ENCODE assay signal across 11 cellular contexts in the genomic region with DNA sequence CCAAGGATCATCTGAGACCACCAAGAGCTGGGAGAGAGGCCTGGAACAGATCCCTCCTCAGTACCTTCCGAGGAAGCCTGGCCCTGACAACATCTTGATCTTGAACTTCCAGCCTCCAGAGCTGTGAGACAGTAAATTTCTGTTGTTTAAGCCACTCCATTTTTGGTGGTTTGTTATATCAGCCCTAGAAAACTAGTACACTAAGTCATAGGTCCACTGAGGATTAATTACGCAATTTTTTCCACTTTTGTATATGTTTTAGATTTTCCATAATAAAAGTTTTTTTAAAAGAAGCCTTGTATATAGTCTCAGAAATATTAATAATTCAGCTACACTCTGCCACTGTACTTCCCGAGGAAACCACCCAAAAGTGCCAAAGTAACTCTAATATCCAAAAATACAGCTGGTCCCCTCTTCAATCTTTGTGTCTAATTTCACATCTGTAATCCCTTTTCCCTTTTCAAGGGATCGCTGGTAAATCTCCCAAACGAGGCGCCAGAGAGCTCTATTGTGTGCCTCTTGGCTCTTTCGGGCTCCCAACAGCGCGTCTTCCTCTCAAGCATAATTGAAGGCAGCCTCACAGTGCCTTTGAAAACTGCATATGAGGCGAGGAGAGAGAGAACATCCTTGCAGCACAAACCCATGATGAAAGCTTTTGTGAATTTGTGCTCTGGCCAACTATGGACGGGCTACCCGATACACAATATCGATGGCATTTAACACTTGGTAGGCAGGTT. TPM values are rescaled to one million over a fixed set of nuclear protein-coding genes. Genes with fewer than 3 reads are reported as not detected.
DNase-seq lines count a peak whose midpoint lies in the region; ATAC-seq and TF ChIP-seq lines count a peak whose summit lies in the region.
"Had no signal": no experiment of that assay in that cellular context is flagged by ENCODE, and none has a peak within 500 bp of the region (broad histone marks: within the 10 kb centered on the region; RNA-seq: fewer than 3 reads in every experiment).

No MANE protein-coding gene starts in this region.

- H3K4me2 ChIP-seq in osteoblast (ENCODE audit: insufficient read depth, low read length), result peak overlapping the region; percentile 44

- TF ChIP-seq CTCF in fibroblast of pulmonary artery (IDR thresholded peaks at IDR 0.05; ENCODE audit: low read length, missing control alignments) (peak; percentile 2), osteoblast (IDR thresholded peaks at IDR 0.05; ENCODE audit: extremely low read depth, low read depth, low read length) (peak; percentile 10)

- H3K36me3 ChIP-seq in osteoblast (ENCODE audit: insufficient read depth, low read length), result no peaks in the 10 kb centered on the region

- H4K20me1 ChIP-seq in osteoblast (ENCODE audit: insufficient read depth, low read length), result no peaks in the 10 kb centered on the region

- DNase-seq in DMS79 (lab: John Stamatoyannopoulos, UW) (peak; percentile 14), NCI-H774 (lab: John Stamatoyannopoulos, UW) (peak; percentile 18), fibroblast of pulmonary artery (ENCODE audit: low read depth) (peak; percentile 21), osteoblast (ENCODE audit: insufficient read length, low spot score, missing footprints) (no peak), KG1 (lab: John Stamatoyannopoulos, UW) (no peak)
- DNase-seq: activated CD4-positive, alpha-beta T cell treated with anti-CD3 and anti-CD28 coated beads, Interleukin-2, amount 10 ng/mL, durations not matched to agents 24 days and 14 days; CD8-positive, alpha-beta T cell; left cardiac atrium had no signal

- H3K79me2 ChIP-seq in osteoblast (ENCODE audit: insufficient read depth, low read length), result no peaks in the 10 kb centered on the region

- H3K4me3 ChIP-seq in fibroblast of pulmonary artery (replicated peaks; ENCODE audit: low read depth, low read length), result no peak overlapping the region
- H3K4me3 ChIP-seq in osteoblast (ENCODE audit: insufficient read depth, low read length), result no peak overlapping the region

- peak overlapping the region; percentile 56 for H3K27ac ChIP-seq in osteoblast (ENCODE audit: low read depth, low read length)

- no peak for ATAC-seq in GM18517 (IDR thresholded peaks at IDR 0.05; ENCODE audit: unreplicated experiment)
- ATAC-seq in HG03378 (IDR thresholded peaks at IDR 0.05; ENCODE audit: unreplicated experiment), result no peak
- ATAC-seq in GM19397 (IDR thresholded peaks at IDR 0.05; ENCODE audit: unreplicated experiment), result no peak
- ATAC-seq: CD8-positive, alpha-beta T cell had no signal

- H3K4me1 ChIP-seq in osteoblast (ENCODE audit: insufficient read depth, low read length), result peaks cover 30% of the 10 kb centered on the region

- H2AFZ ChIP-seq in osteoblast (ENCODE audit: low read length), result peak overlapping the region; percentile 79

- H3K27me3 ChIP-seq in osteoblast (ENCODE audit: insufficient read depth, low read length), result no peaks in the 10 kb centered on the region

- H3K9me3 ChIP-seq in osteoblast (ENCODE audit: low read depth, low read length), result no peaks in the 10 kb centered on the region

RNA-seq across cellular contexts. Expression of a gene that starts 32.7 kb away (rescaled TPM):
- total RNA-seq in osteoblast, result 59.2 and 80.0 TPM in 2 replicates
- total RNA-seq: CD8-positive, alpha-beta T cell had no signal

Comparison
In these comparisons a context has a peak if more than half of its experiments do, and no peak if none do; other contexts are left out.
1. DNase-seq: peak in DMS79 (single experiment), NCI-H774 (single experiment) and fibroblast of pulmonary artery (single experiment); none in osteoblast (single experiment) and KG1 (single experiment).